24 cellular contexts compared by ENCODE assay signal in the genomic region with DNA sequence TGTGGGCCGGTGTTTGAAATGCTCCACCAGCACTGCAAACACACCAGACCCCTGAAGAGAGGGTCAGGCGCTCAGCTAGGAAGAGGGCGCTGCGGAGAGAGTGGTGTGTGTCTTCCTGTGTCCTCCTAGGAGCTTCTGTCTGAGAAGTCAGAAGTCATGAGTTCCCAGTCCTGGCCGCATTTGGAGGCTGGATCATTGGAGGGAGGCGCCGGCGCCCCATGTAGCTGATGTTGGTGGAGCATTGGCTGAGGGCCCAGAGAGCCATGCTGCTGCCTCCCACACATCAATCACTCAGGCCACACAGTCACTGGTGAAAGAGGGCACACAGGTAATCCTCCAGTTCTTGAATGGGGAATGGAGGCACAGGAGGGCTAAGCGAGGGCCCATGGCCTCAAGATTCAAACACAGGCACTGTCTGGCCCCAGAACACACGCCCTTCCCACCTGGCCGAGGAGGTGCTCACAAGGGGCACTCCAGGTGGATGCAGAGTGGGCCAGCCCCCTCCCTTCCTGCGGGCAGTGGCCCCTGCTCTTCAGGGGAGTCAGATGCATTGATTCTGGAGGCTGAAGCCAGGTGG.
"Had no signal": no experiment of that assay in that cellular context is flagged by ENCODE, and none has a peak within 500 bp of the region (broad histone marks: within the 10 kb centered on the region; RNA-seq: fewer than 3 reads in every experiment).

No MANE protein-coding gene starts in this region.

- DNase-seq: effector memory CD8-positive, alpha-beta T cell; esophagus squamous epithelium; foreskin melanocyte; glutamatergic neuron; heart right ventricle; hippocampal formation; left cardiac atrium; left lung; midbrain; naive thymus-derived CD4-positive, alpha-beta T cell; occipital lobe; right lobe of liver; stimulated activated CD4-positive, alpha-beta T cell treated with anti-CD3 and anti-CD28 coated beads, Interleukin-12 subunit alpha, Interleukin-12 subunit beta, amount 100 ng/mL, for 4 hours; stimulated activated CD4-positive, alpha-beta T cell treated with anti-CD3 and anti-CD28 coated beads, Interleukin-1b, Interleukin-23, amount 100 ng/mL, for 48 hours; stimulated activated CD4-positive, alpha-beta T cell treated with anti-CD3 and anti-CD28 coated beads, Interleukin-4, amount 100 ng/mL, for 1 hour; stimulated activated CD8-positive, alpha-beta memory T cell treated with anti-CD3 and anti-CD28 coated beads, Interleukin-4, amount 100 ng/mL, for 48 hours; stimulated activated naive CD8-positive, alpha-beta T cell treated with anti-CD3 and anti-CD28 coated beads, Interleukin-15, Interleukin-2, amounts not matched to agents 100 U/mL and 50 U/mL, for 24 hours; transverse colon; upper lobe of right lung; uterus had no signal

- H3K4me1 ChIP-seq: left lung, pancreas, right lobe of liver, transverse colon had no signal

- H3K4me3 ChIP-seq: coronary artery, esophagus squamous epithelium, heart right ventricle, left lung, pancreas, right lobe of liver, transverse colon, upper lobe of right lung, uterus had no signal

- H3K27me3 Mint-ChIP-seq: effector memory CD8-positive, alpha-beta T cell; naive thymus-derived CD4-positive, alpha-beta T cell; progenitor cell of endocrine pancreas had no signal

- H3K36me3 ChIP-seq: esophagus squamous epithelium, heart right ventricle, left lung, pancreas, right lobe of liver, transverse colon, upper lobe of right lung, uterus had no signal

- H3K27ac Mint-ChIP-seq: nephron, progenitor cell of endocrine pancreas had no signal

- H3K27me3 ChIP-seq: esophagus squamous epithelium, heart right ventricle, left lung, pancreas, right lobe of liver, transverse colon, upper lobe of right lung, uterus had no signal

- H3K4me3 Mint-ChIP-seq: effector memory CD8-positive, alpha-beta T cell; naive thymus-derived CD4-positive, alpha-beta T cell; nephron had no signal

- ATAC-seq: effector memory CD8-positive, alpha-beta T cell; heart right ventricle; left cardiac atrium; left lung; pancreas; stimulated activated naive CD8-positive, alpha-beta T cell treated with anti-CD3 and anti-CD28 coated beads, Interleukin-15, Interleukin-2, amounts not matched to agents 100 U/mL and 50 U/mL, for 24 hours had no signal

- H3K27ac ChIP-seq: coronary artery, esophagus squamous epithelium, heart right ventricle, left lung, pancreas, right lobe of liver, transverse colon, upper lobe of right lung, uterus had no signal

- H3K9me3 Mint-ChIP-seq: nephron had no signal

- H3K9me3 ChIP-seq: esophagus squamous epithelium, heart right ventricle, left lung, pancreas, right lobe of liver, transverse colon, upper lobe of right lung, uterus had no signal
